Comparison of ENCODE assay signal across 16 cellular contexts in genomic region chr9:130058887-130059286, GRCh38.
"Had no signal": no experiment of that assay in that cellular context is flagged by ENCODE, and none has a peak within 500 bp of the region (broad histone marks: within the 10 kb centered on the region; RNA-seq: fewer than 3 reads in every experiment).

No MANE protein-coding gene starts in this region.

- H3K27me3 ChIP-seq: body of pancreas had no signal

- DNase-seq: activated B cell treated with CpG ODN at 0.5 μM for 24 hours; activated CD4-positive, alpha-beta memory T cell treated with anti-CD3 and anti-CD28 coated beads for 36 hours; activated CD4-positive, alpha-beta T cell treated with anti-CD3 and anti-CD28 coated beads for 4 hours; activated naive CD4-positive, alpha-beta T cell; activated T-cell treated with anti-CD3 and anti-CD28 coated beads for 4 hours; body of pancreas; stimulated activated naive B cell treated with anti-CD40 and anti-IgM and Interleukin-4, amounts not matched to agents 10 μg/mL and 1 μg/mL and 100 μg/mL, for 72 hours; T-helper 1 cell; T-helper 9 cell had no signal

- FAIRE-seq: endometrium, islet of Langerhans, urothelium cell line had no signal

- H3K9me3 ChIP-seq: body of pancreas had no signal

- H3K27ac ChIP-seq: body of pancreas, coronary artery had no signal

- ATAC-seq: activated T-helper 17 cell treated with anti-CD3 and anti-CD28 coated beads, Interleukin-2, amount 50 U/mL, for 72 hours; body of pancreas; left lobe of liver; stimulated activated naive B cell treated with anti-CD40 and anti-IgM and Interleukin-4, amounts not matched to agents 10 μg/mL and 1 μg/mL and 100 μg/mL, for 72 hours had no signal

- H3K4me3 ChIP-seq: body of pancreas, coronary artery, lung had no signal
